Comparison of ENCODE assay signal across 1 cellular context in genomic region chr17:37570527-37571093, GRCh38.
TF ChIP-seq lines count a peak whose summit lies in the region.

No MANE protein-coding gene starts in this region.

TF ChIP-seq in WTC11, 78 proteins besides CTCF, POLR2A, EP300 and RAD21 (continued from another document):
- TF ChIP-seq ARID4B (CRISPR knock-in tag; IDR thresholded peaks at IDR 0.05; ENCODE audit: borderline replicate concordance) (no peak), NFE2L1 (CRISPR knock-in tag; IDR thresholded peaks at IDR 0.05) (no peak), ETV6 (CRISPR knock-in tag; IDR thresholded peaks at IDR 0.05) (no peak), STAT6 (CRISPR knock-in tag; conservative IDR thresholded peaks at IDR 0.05; ENCODE audit: low read depth) (no peak)
